In genomic region chr15:63892794-63893441, GRCh38 we compare ENCODE assay signal across 8 cellular contexts. TPM values are rescaled to one million over a fixed set of nuclear protein-coding genes. Genes with fewer than 3 reads are reported as not detected.
DNase-seq lines count a peak whose midpoint lies in the region; ATAC-seq and TF ChIP-seq lines count a peak whose summit lies in the region.

No MANE protein-coding gene starts in this region.

- peak overlapping the region in 2 of 4 donors; percentile 50 to 56 for H3K27ac ChIP-seq in Peyer's patch
- no peak overlapping the region for H3K27ac ChIP-seq in esophagus squamous epithelium

- no peaks in the 10 kb centered on the region for H3K9me3 Mint-ChIP-seq in activated T-helper 2 cell treated with anti-CD3 and anti-CD28 coated beads, Interferon-gamma antibody, Interleukin-2, Interleukin-4, amounts not matched to agents 10 μg/mL and 5 μg/mL and 100 μg/mL, durations not matched to agents 14 hours and 24 hours and 36 hours

- intact Hi-C loops in activated T-helper 2 cell treated with anti-CD3 and anti-CD28 coated beads, Interferon-gamma antibody, Interleukin-2, Interleukin-4, amounts not matched to agents 10 μg/mL and 5 μg/mL and 100 μg/mL, durations not matched to agents 14 hours and 24 hours and 36 hours (cut with micrococcal nuclease), result loop anchor here (1.0 to 10.0 kb wide), 9 partner anchors 23 to 388 kb away; partner anchors contain the start of genes DAPK2, HERC1, SNX22 and USP3
- intact Hi-C loops in esophagus squamous epithelium (cut with DNase I), result loop anchor here (5.0 kb wide), 1 partner anchor 141 kb away; no protein-coding TSS in a partner anchor

- H3K9me3 ChIP-seq in Peyer's patch, result no peaks in the 10 kb centered on the region
- no peaks in the 10 kb centered on the region for H3K9me3 ChIP-seq in esophagus squamous epithelium

- H3K27me3 Mint-ChIP-seq in activated T-helper 2 cell treated with anti-CD3 and anti-CD28 coated beads, Interferon-gamma antibody, Interleukin-2, Interleukin-4, amounts not matched to agents 10 μg/mL and 5 μg/mL and 100 μg/mL, durations not matched to agents 14 hours and 24 hours and 36 hours (ENCODE audit: low read depth), result no peaks in the 10 kb centered on the region

- no peak overlapping the region for H3K4me3 Mint-ChIP-seq in activated T-helper 2 cell treated with anti-CD3 and anti-CD28 coated beads, Interferon-gamma antibody, Interleukin-2, Interleukin-4, amounts not matched to agents 10 μg/mL and 5 μg/mL and 100 μg/mL, durations not matched to agents 14 hours and 24 hours and 36 hours (ENCODE audit: low read depth)

- ATAC-seq in GM18511 (IDR thresholded peaks at IDR 0.05; ENCODE audit: unreplicated experiment) (peak; percentile 56), SK-N-SH treated with all-trans-retinoic acid at 6 μM for 48 hours (no peak)

- H3K4me3 ChIP-seq in Peyer's patch (no peak overlapping the region), esophagus squamous epithelium (no peak overlapping the region)

- WGBS in esophagus squamous epithelium, 2 donors, result 73 to 76% methylated on average over 9 to 10 of the region's 11 CpGs

- DNase-seq in Peyer's patch (peak in 2 of 3 donors; percentile 85 to 92), NCI-H187 (lab: John Stamatoyannopoulos, UW) (no peak), RKO (ENCODE audit: low spot score) (no peak), esophagus squamous epithelium (lab: John Stamatoyannopoulos, UW) (no peak)
- DNase-seq in activated T-helper 2 cell treated with anti-CD3 and anti-CD28 coated beads, Interferon-gamma antibody, Interleukin-2, Interleukin-4, amounts not matched to agents 10 μg/mL and 5 μg/mL and 100 μg/mL, durations not matched to agents 14 hours and 24 hours and 36 hours (ENCODE audit: low spot score), result peak; percentile 78
- peak; percentile 31 to 33 for DNase-seq in stimulated activated CD4-positive, alpha-beta T cell treated with anti-CD3 and anti-CD28 coated beads, Interleukin-15, amount 100 ng/mL, for 1 hour (ENCODE audit: low read depth in 1 of 2, low spot score in 1 of 2)

- H3K4me1 ChIP-seq in Peyer's patch (peaks cover 0 to 33% (median 24%) of the 10 kb centered on the region in 4 donors), esophagus squamous epithelium (peaks cover 0 to 54% (median 13%) of the 10 kb centered on the region in 3 donors)

- H3K27ac Mint-ChIP-seq in activated T-helper 2 cell treated with anti-CD3 and anti-CD28 coated beads, Interferon-gamma antibody, Interleukin-2, Interleukin-4, amounts not matched to agents 10 μg/mL and 5 μg/mL and 100 μg/mL, durations not matched to agents 14 hours and 24 hours and 36 hours, result peak overlapping the region; percentile 58

- H3K36me3 ChIP-seq in Peyer's patch (no peaks in the 10 kb centered on the region), esophagus squamous epithelium (no peaks in the 10 kb centered on the region)

- H3K36me3 Mint-ChIP-seq in activated T-helper 2 cell treated with anti-CD3 and anti-CD28 coated beads, Interferon-gamma antibody, Interleukin-2, Interleukin-4, amounts not matched to agents 10 μg/mL and 5 μg/mL and 100 μg/mL, durations not matched to agents 14 hours and 24 hours and 36 hours (ENCODE audit: low read depth), result no peaks in the 10 kb centered on the region

- no peak for TF ChIP-seq POLR2A in Peyer's patch (IDR thresholded peaks at IDR 0.05)
- no peak for TF ChIP-seq POLR2A in esophagus squamous epithelium (IDR thresholded peaks at IDR 0.05)

- H3K27me3 ChIP-seq in Peyer's patch (no peaks in the 10 kb centered on the region), esophagus squamous epithelium (no peaks in the 10 kb centered on the region)

- peaks cover 58% of the 10 kb centered on the region for H3K4me1 Mint-ChIP-seq in activated T-helper 2 cell treated with anti-CD3 and anti-CD28 coated beads, Interferon-gamma antibody, Interleukin-2, Interleukin-4, amounts not matched to agents 10 μg/mL and 5 μg/mL and 100 μg/mL, durations not matched to agents 14 hours and 24 hours and 36 hours (ENCODE audit: low read depth)

- no peak for TF ChIP-seq CTCF in Peyer's patch (IDR thresholded peaks at IDR 0.05)
- no peak for TF ChIP-seq CTCF in esophagus squamous epithelium (IDR thresholded peaks at IDR 0.05)

TF ChIP-seq in SK-N-SH treated with all-trans-retinoic acid at 6 μM for 48 hours, 23 proteins besides CTCF, POLR2A, EP300 and RAD21 (continues in another document):
- TF ChIP-seq PATZ1 (CRISPR knock-in tag; IDR thresholded peaks at IDR 0.05; ENCODE audit: borderline replicate concordance) (no peak), CSDC2 (CRISPR knock-in tag; IDR thresholded peaks at IDR 0.05) (no peak), TCF4 (CRISPR knock-in tag; IDR thresholded peaks at IDR 0.05; ENCODE audit: borderline replicate concordance) (no peak), BACH2 (CRISPR knock-in tag; IDR thresholded peaks at IDR 0.05; ENCODE audit: borderline replicate concordance) (no peak), ZC3H10 (CRISPR knock-in tag; IDR thresholded peaks at IDR 0.05) (no peak), ARNTL (CRISPR knock-in tag; IDR thresholded peaks at IDR 0.05; ENCODE audit: borderline replicate concordance, low read depth) (no peak), OSR1 (CRISPR knock-in tag; IDR thresholded peaks at IDR 0.05) (no peak), ZNF70 (CRISPR knock-in tag; IDR thresholded peaks at IDR 0.05) (no peak), SNAI2 (CRISPR knock-in tag; IDR thresholded peaks at IDR 0.05) (no peak), GLIS3 (CRISPR knock-in tag; IDR thresholded peaks at IDR 0.05) (no peak), RARB (CRISPR knock-in tag; IDR thresholded peaks at IDR 0.05) (no peak), CSRNP3 (CRISPR knock-in tag; IDR thresholded peaks at IDR 0.05) (no peak), ESRRG (CRISPR knock-in tag; IDR thresholded peaks at IDR 0.05) (no peak), ZNF565 (CRISPR knock-in tag; conservative IDR thresholded peaks at IDR 0.05; ENCODE audit: low read depth) (no peak), TOX (CRISPR knock-in tag; IDR thresholded peaks at IDR 0.05; ENCODE audit: borderline replicate concordance) (no peak)
- TF ChIP-seq, protein P1, sequence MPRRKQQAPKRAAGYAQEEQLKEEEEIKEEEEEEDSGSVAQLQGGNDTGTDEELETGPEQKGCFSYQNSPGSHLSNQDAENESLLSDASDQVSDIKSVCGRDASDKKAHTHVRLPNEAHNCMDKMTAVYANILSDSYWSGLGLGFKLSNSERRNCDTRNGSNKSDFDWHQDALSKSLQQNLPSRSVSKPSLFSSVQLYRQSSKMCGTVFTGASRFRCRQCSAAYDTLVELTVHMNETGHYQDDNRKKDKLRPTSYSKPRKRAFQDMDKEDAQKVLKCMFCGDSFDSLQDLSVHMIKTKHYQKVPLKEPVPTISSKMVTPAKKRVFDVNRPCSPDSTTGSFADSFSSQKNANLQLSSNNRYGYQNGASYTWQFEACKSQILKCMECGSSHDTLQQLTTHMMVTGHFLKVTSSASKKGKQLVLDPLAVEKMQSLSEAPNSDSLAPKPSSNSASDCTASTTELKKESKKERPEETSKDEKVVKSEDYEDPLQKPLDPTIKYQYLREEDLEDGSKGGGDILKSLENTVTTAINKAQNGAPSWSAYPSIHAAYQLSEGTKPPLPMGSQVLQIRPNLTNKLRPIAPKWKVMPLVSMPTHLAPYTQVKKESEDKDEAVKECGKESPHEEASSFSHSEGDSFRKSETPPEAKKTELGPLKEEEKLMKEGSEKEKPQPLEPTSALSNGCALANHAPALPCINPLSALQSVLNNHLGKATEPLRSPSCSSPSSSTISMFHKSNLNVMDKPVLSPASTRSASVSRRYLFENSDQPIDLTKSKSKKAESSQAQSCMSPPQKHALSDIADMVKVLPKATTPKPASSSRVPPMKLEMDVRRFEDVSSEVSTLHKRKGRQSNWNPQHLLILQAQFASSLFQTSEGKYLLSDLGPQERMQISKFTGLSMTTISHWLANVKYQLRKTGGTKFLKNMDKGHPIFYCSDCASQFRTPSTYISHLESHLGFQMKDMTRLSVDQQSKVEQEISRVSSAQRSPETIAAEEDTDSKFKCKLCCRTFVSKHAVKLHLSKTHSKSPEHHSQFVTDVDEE (CRISPR knock-in tag; IDR thresholded peaks at IDR 0.05), result no peak

RNA-seq across cellular contexts. Expression of gene HERC1, which starts 59.2 kb away (rescaled TPM):
- total RNA-seq in Peyer's patch, result 100 to 1,000 TPM in 3 of 4 donors, 10 to 100 TPM in 1; 76.0 to 176 (median 102) TPM
- total RNA-seq in activated T-helper 2 cell treated with anti-CD3 and anti-CD28 coated beads, Interferon-gamma antibody, Interleukin-2, Interleukin-4, amounts not matched to agents 10 μg/mL and 5 μg/mL and 100 μg/mL, durations not matched to agents 14 hours and 24 hours and 36 hours, result 64.2 and 72.3 TPM in 2 replicates
- total RNA-seq in esophagus squamous epithelium, result 10 to 100 TPM; 41.7 to 69.2 (median 59.0) TPM

Comparison
In these comparisons a context has a peak if more than half of its experiments do, and no peak if none do; other contexts are left out.
1. DNase-seq: peak in Peyer's patch (2 of 3), activated T-helper 2 cell treated with anti-CD3 and anti-CD28 coated beads, Interferon-gamma antibody, Interleukin-2, Interleukin-4, amounts not matched to agents 10 μg/mL and 5 μg/mL and 100 μg/mL, durations not matched to agents 14 hours and 24 hours and 36 hours (single experiment) and stimulated activated CD4-positive, alpha-beta T cell treated with anti-CD3 and anti-CD28 coated beads, Interleukin-15, amount 100 ng/mL, for 1 hour (2 of 2); none in NCI-H187 (0 of 2), RKO (single experiment) and esophagus squamous epithelium (single experiment).